In the genomic region with DNA sequence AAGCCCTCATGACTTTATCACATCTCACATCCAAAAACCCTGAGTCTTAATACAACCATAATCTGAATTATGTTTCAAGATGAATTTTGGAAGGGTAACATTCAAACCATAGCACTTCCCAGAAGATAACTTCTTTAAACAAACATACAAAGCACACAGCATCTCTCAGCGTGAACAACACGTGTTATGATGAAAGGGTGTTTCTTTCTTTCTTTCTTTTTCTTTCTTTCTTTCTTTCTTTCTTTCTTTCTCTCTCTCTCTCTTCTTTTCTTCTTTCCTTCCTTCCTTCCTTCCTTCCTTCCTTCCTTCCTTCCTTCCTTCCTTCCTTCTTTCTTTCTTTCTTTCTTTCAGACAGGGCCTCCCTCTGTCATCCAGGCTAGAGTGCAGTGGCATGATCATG, we compare ENCODE assay signal across 8 cellular contexts. TPM values are rescaled to one million over a fixed set of nuclear protein-coding genes. Genes with fewer than 3 reads are reported as not detected.
DNase-seq lines count a peak whose midpoint lies in the region; ATAC-seq, FAIRE-seq and TF ChIP-seq lines count a peak whose summit lies in the region.
"Not testable (repeated sequence)": the region's sequence is repeated elsewhere in the genome, so short reads cannot be mapped to it uniquely, and the experiment has no call there.

No MANE protein-coding gene starts in this region.

- not testable (repeated sequence) for H3K9me3 Mint-ChIP-seq in CD4-positive, alpha-beta memory T cell; T-cell; activated CD4-positive, alpha-beta T cell treated with anti-CD3 and anti-CD28 coated beads, Interleukin-2, amount 10 ng/mL, durations not matched to agents 24 days and 14 days; activated CD8-positive, alpha-beta T cell treated with anti-CD3 and anti-CD28 coated beads, Interleukin-2, amount 10 ng/mL, durations not matched to agents 7 days and 5 days (ENCODE audit: insufficient read depth); activated T-helper 17 cell treated with anti-CD3 and anti-CD28 coated beads, Interleukin-2, amount 50 U/mL, for 72 hours; activated naive CD4-positive, alpha-beta T cell treated with anti-CD3 and anti-CD28 coated beads, Interleukin-2, amount 50 U/mL, for 72 hours; stimulated activated effector memory CD8-positive, alpha-beta T cell treated with anti-CD3 and anti-CD28 coated beads, Interleukin-12 subunit alpha, Interleukin-12 subunit beta, amount 100 ng/mL, for 72 hours

- peaks cover 76% of the 10 kb centered on the region for H3K4me1 ChIP-seq in CD4-positive, alpha-beta memory T cell (ENCODE audit: insufficient read depth, low read length)
- not testable (repeated sequence) for H3K4me1 ChIP-seq in K562 (replicated peaks in 1 of 2; ENCODE audit: control insufficient read depth in 2 of 2, insufficient read depth in 2 of 2, low read length in 2 of 2)

- H3K27ac Mint-ChIP-seq in CD4-positive, alpha-beta memory T cell: peak overlapping the region; percentile 47 to 91 (median 76)
- peak overlapping the region; percentile 34 to 74 for H3K27ac Mint-ChIP-seq in T-cell
- H3K27ac Mint-ChIP-seq in activated CD4-positive, alpha-beta T cell treated with anti-CD3 and anti-CD28 coated beads, Interleukin-2, amount 10 ng/mL, durations not matched to agents 24 days and 14 days: peak overlapping the region; percentile 99
- peak overlapping the region; percentile 82 for H3K27ac Mint-ChIP-seq in activated CD8-positive, alpha-beta T cell treated with anti-CD3 and anti-CD28 coated beads, Interleukin-2, amount 10 ng/mL, durations not matched to agents 7 days and 5 days
- peak overlapping the region; percentile 100 for H3K27ac Mint-ChIP-seq in activated T-helper 17 cell treated with anti-CD3 and anti-CD28 coated beads, Interleukin-2, amount 50 U/mL, for 72 hours
- H3K27ac Mint-ChIP-seq in activated naive CD4-positive, alpha-beta T cell treated with anti-CD3 and anti-CD28 coated beads, Interleukin-2, amount 50 U/mL, for 72 hours: peak overlapping the region; percentile 88 to 100
- peak overlapping the region; percentile 100 for H3K27ac Mint-ChIP-seq in stimulated activated effector memory CD8-positive, alpha-beta T cell treated with anti-CD3 and anti-CD28 coated beads, Interleukin-12 subunit alpha, Interleukin-12 subunit beta, amount 100 ng/mL, for 72 hours

- TF ChIP-seq RAD21 in K562 (CRISPR knock-in tag; conservative IDR thresholded peaks at IDR 0.05 in 1 of 2, IDR thresholded peaks at IDR 0.05 in 1 of 2): not testable (repeated sequence)

- FAIRE-seq in K562 (lab: Jason Lieb, UNC): not testable (repeated sequence)

- not testable (repeated sequence) for H3K27me3 Mint-ChIP-seq in CD4-positive, alpha-beta memory T cell; T-cell; activated CD4-positive, alpha-beta T cell treated with anti-CD3 and anti-CD28 coated beads, Interleukin-2, amount 10 ng/mL, durations not matched to agents 24 days and 14 days; activated CD8-positive, alpha-beta T cell treated with anti-CD3 and anti-CD28 coated beads, Interleukin-2, amount 10 ng/mL, durations not matched to agents 7 days and 5 days (ENCODE audit: low read depth); activated T-helper 17 cell treated with anti-CD3 and anti-CD28 coated beads, Interleukin-2, amount 50 U/mL, for 72 hours

- not testable (repeated sequence) for H3K36me3 ChIP-seq in CD4-positive, alpha-beta memory T cell (ENCODE audit: insufficient read depth, low read length); K562 (ENCODE audit: control insufficient read depth, insufficient read depth, low read length)

- not testable (repeated sequence) for H4K20me1 ChIP-seq in K562 (replicated peaks; ENCODE audit: control insufficient read depth, insufficient read depth, low read length)

- TF ChIP-seq CTCF in K562 (IDR thresholded peaks at IDR 0.05 in 2 of 3, conservative IDR thresholded peaks at IDR 0.05 in 1 of 3; ENCODE audit: insufficient read depth in 2 of 3, low read depth in 1 of 3, low read length in 3 of 3): not testable (repeated sequence)

- not testable (repeated sequence) for H3K36me3 Mint-ChIP-seq in CD4-positive, alpha-beta memory T cell; T-cell
- H3K36me3 Mint-ChIP-seq in activated CD4-positive, alpha-beta T cell treated with anti-CD3 and anti-CD28 coated beads, Interleukin-2, amount 10 ng/mL, durations not matched to agents 24 days and 14 days (ENCODE audit: low read depth): peaks cover 23% of the 10 kb centered on the region
- peaks cover 31% of the 10 kb centered on the region for H3K36me3 Mint-ChIP-seq in activated CD8-positive, alpha-beta T cell treated with anti-CD3 and anti-CD28 coated beads, Interleukin-2, amount 10 ng/mL, durations not matched to agents 7 days and 5 days (ENCODE audit: low read depth)
- H3K36me3 Mint-ChIP-seq in activated T-helper 17 cell treated with anti-CD3 and anti-CD28 coated beads, Interleukin-2, amount 50 U/mL, for 72 hours (ENCODE audit: low read depth): peaks cover 64% of the 10 kb centered on the region
- peaks cover 4 to 47% of the 10 kb centered on the region in 2 donors for H3K36me3 Mint-ChIP-seq in activated naive CD4-positive, alpha-beta T cell treated with anti-CD3 and anti-CD28 coated beads, Interleukin-2, amount 50 U/mL, for 72 hours
- H3K36me3 Mint-ChIP-seq in stimulated activated effector memory CD8-positive, alpha-beta T cell treated with anti-CD3 and anti-CD28 coated beads, Interleukin-12 subunit alpha, Interleukin-12 subunit beta, amount 100 ng/mL, for 72 hours: peaks cover 84% of the 10 kb centered on the region

- not testable (repeated sequence) for H3K27ac ChIP-seq in CD4-positive, alpha-beta memory T cell (ENCODE audit: low read depth, low read length); K562 (ENCODE audit: extremely low read depth, low read depth, low read length)

- H2AFZ ChIP-seq in K562 (ENCODE audit: low read depth, low read length): peak overlapping the region; percentile 42

- not testable (repeated sequence) for H3K9me3 ChIP-seq in CD4-positive, alpha-beta memory T cell (ENCODE audit: control insufficient read depth in 1 of 2, low read length in 2 of 2); K562 (replicated peaks; ENCODE audit: control insufficient read depth, insufficient read depth, low read depth, low read length)

- not testable (repeated sequence) for TF ChIP-seq EP300 in K562 (IDR thresholded peaks at IDR 0.05; ENCODE audit: low read length)

- not testable (repeated sequence) for TF ChIP-seq POLR2A in K562 (conservative IDR thresholded peaks at IDR 0.05)

- not testable (repeated sequence) for H3K9ac ChIP-seq in K562 (ENCODE audit: insufficient read depth in 1 of 2, low read depth in 2 of 2, low read length in 2 of 2)

- H3K27me3 ChIP-seq in CD4-positive, alpha-beta memory T cell (ENCODE audit: insufficient read depth, low read length); K562 (ENCODE audit: control insufficient read depth in 2 of 2, insufficient read depth in 2 of 2, low read length in 2 of 2): not testable (repeated sequence)

- not testable (repeated sequence) for H3K79me2 ChIP-seq in K562 (ENCODE audit: control insufficient read depth, insufficient read depth, low read length)

- CTCF ChIA-PET in CD4-positive, alpha-beta memory T cell (lab: Charles Lee; ENCODE audit: partially characterized antibody); K562 (lab: Yijun Ruan, JAX; ENCODE audit: low intra/inter-chr PET ratio): not testable (repeated sequence)
- CTCF ChIA-PET in T-cell (lab: Charles Lee): interaction anchor here (0.6 to 0.7 kb wide), 2 partner anchors 11 to 15 kb away, joined by 3 to 4 read pairs; no protein-coding TSS in a partner anchor
- CTCF ChIA-PET in activated CD8-positive, alpha-beta T cell treated with anti-CD3 and anti-CD28 coated beads, Interleukin-2, amount 10 ng/mL, durations not matched to agents 7 days and 5 days (lab: Charles Lee): interaction anchor here (0.6 to 1.1 kb wide), 3 partner anchors 13 to 15 kb away, joined by 3 to 4 read pairs (median 3); no protein-coding TSS in a partner anchor

- in situ Hi-C loops in K562 (cut with MboI): not testable (repeated sequence)

- not testable (repeated sequence) for H3K4me2 ChIP-seq in K562 (ENCODE audit: insufficient read depth, low read length)

- POLR2A ChIA-PET in CD4-positive, alpha-beta memory T cell (lab: Charles Lee; ENCODE audit: partially characterized antibody): interaction anchor here (1.0 to 20.4 kb wide), 4 partner anchors 13 to 51 kb away, joined by 4 to 238 read pairs (median 8); a partner anchor contains a TSS
- POLR2A ChIA-PET in T-cell (lab: Charles Lee): interaction anchor here in 1 of 2 donors (0.6 kb wide), 1 partner anchor 48 kb away, joined by 4 read pairs; no protein-coding TSS in a partner anchor
- POLR2A ChIA-PET in activated CD8-positive, alpha-beta T cell treated with anti-CD3 and anti-CD28 coated beads, Interleukin-2, amount 10 ng/mL, durations not matched to agents 7 days and 5 days (lab: Charles Lee): interaction anchor here (0.8 to 8.9 kb wide), 4 partner anchors 15 to 49 kb away, joined by 4 to 131 read pairs (median 16); a partner anchor contains a TSS
- POLR2A ChIA-PET in K562 (lab: Yijun Ruan, JAX): not testable (repeated sequence)

- ATAC-seq in T-cell (replicated peaks in 1 of 4); activated CD8-positive, alpha-beta T cell treated with anti-CD3 and anti-CD28 coated beads, Interleukin-2, amount 10 ng/mL, durations not matched to agents 7 days and 5 days; activated T-helper 17 cell treated with anti-CD3 and anti-CD28 coated beads, Interleukin-2, amount 50 U/mL, for 72 hours (replicated peaks); activated naive CD4-positive, alpha-beta T cell treated with anti-CD3 and anti-CD28 coated beads, Interleukin-2, amount 50 U/mL, for 72 hours; K562; stimulated activated effector memory CD8-positive, alpha-beta T cell treated with anti-CD3 and anti-CD28 coated beads, Interleukin-12 subunit alpha, Interleukin-12 subunit beta, amount 100 ng/mL, for 72 hours: not testable (repeated sequence)

- not testable (repeated sequence) for H3K9me1 ChIP-seq in K562 (ENCODE audit: control insufficient read depth, insufficient read depth, low read length)

- not testable (repeated sequence) for H3K4me3 ChIP-seq in CD4-positive, alpha-beta memory T cell (ENCODE audit: low read length in 2 of 2); K562

- not testable (repeated sequence) for DNase-seq in CD4-positive, alpha-beta memory T cell; T-cell; activated CD4-positive, alpha-beta T cell treated with anti-CD3 and anti-CD28 coated beads, Interleukin-2, amount 10 ng/mL, durations not matched to agents 24 days and 14 days; activated CD8-positive, alpha-beta T cell treated with anti-CD3 and anti-CD28 coated beads, Interleukin-2, amount 10 ng/mL, durations not matched to agents 7 days and 5 days; activated naive CD4-positive, alpha-beta T cell treated with anti-CD3 and anti-CD28 coated beads, Interleukin-2, amount 50 U/mL, for 72 hours (ENCODE audit: low spot score in 2 of 2); K562 (ENCODE audit: extremely low read depth in 1 of 4, low spot score in 3 of 4); stimulated activated effector memory CD8-positive, alpha-beta T cell treated with anti-CD3 and anti-CD28 coated beads, Interleukin-12 subunit alpha, Interleukin-12 subunit beta, amount 100 ng/mL, for 72 hours (ENCODE audit: low spot score in 2 of 2)

- intact Hi-C loops in CD4-positive, alpha-beta memory T cell (cut with micrococcal nuclease); K562 (cut with micrococcal nuclease): not testable (repeated sequence)
- intact Hi-C loops in activated CD4-positive, alpha-beta T cell treated with anti-CD3 and anti-CD28 coated beads, Interleukin-2, amount 10 ng/mL, durations not matched to agents 24 days and 14 days (cut with micrococcal nuclease): loop anchor here (10.0 kb wide), 1 partner anchor 526 kb away; a partner anchor contains a TSS

- not testable (repeated sequence) for BruUV-seq in K562 (replicated peaks; lab: Mats Ljungman, UMichigan)

- WGBS in K562 (ENCODE audit: insufficient coverage, low coverage, missing lambda C conversion rate): 65% methylated on average over 2 of the region's 2 CpGs

- H3K4me3 Mint-ChIP-seq in CD4-positive, alpha-beta memory T cell: peak overlapping the region in 1 of 8 donors; percentile 49
- H3K4me3 Mint-ChIP-seq in T-cell; activated CD8-positive, alpha-beta T cell treated with anti-CD3 and anti-CD28 coated beads, Interleukin-2, amount 10 ng/mL, durations not matched to agents 7 days and 5 days: not testable (repeated sequence)
- peak overlapping the region; percentile 62 for H3K4me3 Mint-ChIP-seq in activated CD4-positive, alpha-beta T cell treated with anti-CD3 and anti-CD28 coated beads, Interleukin-2, amount 10 ng/mL, durations not matched to agents 24 days and 14 days
- H3K4me3 Mint-ChIP-seq in activated T-helper 17 cell treated with anti-CD3 and anti-CD28 coated beads, Interleukin-2, amount 50 U/mL, for 72 hours: peak overlapping the region; percentile 97
- peak overlapping the region; percentile 92 for H3K4me3 Mint-ChIP-seq in stimulated activated effector memory CD8-positive, alpha-beta T cell treated with anti-CD3 and anti-CD28 coated beads, Interleukin-12 subunit alpha, Interleukin-12 subunit beta, amount 100 ng/mL, for 72 hours

- H3K4me1 Mint-ChIP-seq in CD4-positive, alpha-beta memory T cell: peaks cover 28 to 75% (median 55%) of the 10 kb centered on the region in 4 donors
- peaks cover 43 to 74% (median 72%) of the 10 kb centered on the region in 3 donors for H3K4me1 Mint-ChIP-seq in T-cell
- H3K4me1 Mint-ChIP-seq in activated CD4-positive, alpha-beta T cell treated with anti-CD3 and anti-CD28 coated beads, Interleukin-2, amount 10 ng/mL, durations not matched to agents 24 days and 14 days: peaks cover 52% of the 10 kb centered on the region
- H3K4me1 Mint-ChIP-seq in activated CD8-positive, alpha-beta T cell treated with anti-CD3 and anti-CD28 coated beads, Interleukin-2, amount 10 ng/mL, durations not matched to agents 7 days and 5 days (ENCODE audit: low read depth): peaks cover 71% of the 10 kb centered on the region
- peaks cover 30% of the 10 kb centered on the region for H3K4me1 Mint-ChIP-seq in activated T-helper 17 cell treated with anti-CD3 and anti-CD28 coated beads, Interleukin-2, amount 50 U/mL, for 72 hours
- H3K4me1 Mint-ChIP-seq in stimulated activated effector memory CD8-positive, alpha-beta T cell treated with anti-CD3 and anti-CD28 coated beads, Interleukin-12 subunit alpha, Interleukin-12 subunit beta, amount 100 ng/mL, for 72 hours: peaks cover 58% of the 10 kb centered on the region

RNA-seq across cellular contexts. Expression of a gene that starts 13.8 kb away (rescaled TPM):
- total RNA-seq in CD4-positive, alpha-beta memory T cell: 100 to 1,000 TPM; 135 TPM
- 100 to 1,000 TPM; 213 to 281 TPM for polyA plus RNA-seq in CD4-positive, alpha-beta memory T cell
- total RNA-seq in T-cell (100 to 1,000 TPM; 148 to 201 (median 156) TPM), K562 (2014; rRNA removed) (213 and 332 TPM in 2 replicates), K562 (2014; rRNA removed; fragmentation: Illumina TruSeq; extraction: Trizol) (378 and 409 TPM in 2 replicates), K562 (2015; rRNA removed; fragmentation: Illumina TruSeq; extraction: Trizol) (341 and 397 TPM in 2 replicates), K562 (2021) (302 and 312 TPM in 2 replicates)
- 357 and 360 TPM in 2 replicates for total RNA-seq in activated CD4-positive, alpha-beta T cell treated with anti-CD3 and anti-CD28 coated beads, Interleukin-2, amount 10 ng/mL, durations not matched to agents 24 days and 14 days
- total RNA-seq in activated CD8-positive, alpha-beta T cell treated with anti-CD3 and anti-CD28 coated beads, Interleukin-2, amount 10 ng/mL, durations not matched to agents 7 days and 5 days: 100 to 1,000 TPM; 200 to 206 TPM
- 100 to 1,000 TPM; 406 to 520 TPM for total RNA-seq in activated T-helper 17 cell treated with anti-CD3 and anti-CD28 coated beads, Interleukin-2, amount 50 U/mL, for 72 hours
- total RNA-seq in activated naive CD4-positive, alpha-beta T cell treated with anti-CD3 and anti-CD28 coated beads, Interleukin-2, amount 50 U/mL, for 72 hours: 100 to 1,000 TPM; 311 to 402 TPM
- 122 and 367 TPM in 2 replicates for total RNA-seq in K562 (2011; cell fraction: chromatin; rRNA removed; ENCODE audit: low replicate concordance)
- 101 and 132 TPM in 2 replicates for total RNA-seq in K562 (2011; cell fraction: nucleolus; rRNA removed)
- 250 and 347 TPM in 2 replicates for total RNA-seq in K562 (2011; cell fraction: nucleoplasm; rRNA removed)
- polyA plus RNA-seq in K562 (2011; rRNA removed) (451 and 487 TPM in 2 replicates), K562 (2014; fragmentation: Illumina TruSeq; extraction: Trizol) (354 and 361 TPM in 2 replicates), K562 (2014; fragmentation: Nextera tagmentation; extraction: Ambion mirVana) (100 to 1,000 TPM; 384 to 550 TPM), K562 (2014; rRNA removed) (389 and 437 TPM in 2 replicates)
- 117 and 214 TPM in 2 replicates for polyA plus RNA-seq in K562 (2011; cell fraction: cytosol; rRNA removed)
- polyA plus RNA-seq in K562 (2011; cell fraction: nucleus; rRNA removed): 97.9 and 211 TPM in 2 replicates
- polyA plus RNA-seq in K562 (2012): 263 and 279 TPM in 2 replicates
- polyA minus RNA-seq in K562 (2011; rRNA and poly(A)+ RNA removed): 148 and 223 TPM in 2 replicates
- 44.6 and 66.0 TPM in 2 replicates for polyA minus RNA-seq in K562 (2011; cell fraction: cytosol; rRNA and poly(A)+ RNA removed)
- polyA minus RNA-seq in K562 (2011; cell fraction: nucleus; rRNA and poly(A)+ RNA removed): 155 and 334 TPM in 2 replicates

RNA-seq across cellular contexts. Expression of a gene that starts 47.9 kb away (rescaled TPM):
- total RNA-seq in CD4-positive, alpha-beta memory T cell: 100 to 1,000 TPM; 262 to 280 TPM
- 100 to 1,000 TPM in 1 of 2 donors, 10 to 100 TPM in 1; 10.7 to 141 TPM for polyA plus RNA-seq in CD4-positive, alpha-beta memory T cell
- total RNA-seq in T-cell (100 to 1,000 TPM; 183 to 211 (median 199) TPM), K562 (2014; rRNA removed) (15.9 and 24.7 TPM in 2 replicates), K562 (2014; rRNA removed; fragmentation: Illumina TruSeq; extraction: Trizol) (23.6 and 29.9 TPM in 2 replicates), K562 (2015; rRNA removed; fragmentation: Illumina TruSeq; extraction: Trizol) (24.7 and 28.2 TPM in 2 replicates), K562 (2021) (24.2 and 25.4 TPM in 2 replicates)
- total RNA-seq in activated CD4-positive, alpha-beta T cell treated with anti-CD3 and anti-CD28 coated beads, Interleukin-2, amount 10 ng/mL, durations not matched to agents 24 days and 14 days: 60.8 TPM in 2 replicates
- 10 to 100 TPM; 60.8 to 68.9 TPM for total RNA-seq in activated CD8-positive, alpha-beta T cell treated with anti-CD3 and anti-CD28 coated beads, Interleukin-2, amount 10 ng/mL, durations not matched to agents 7 days and 5 days
- total RNA-seq in activated T-helper 17 cell treated with anti-CD3 and anti-CD28 coated beads, Interleukin-2, amount 50 U/mL, for 72 hours: 100 to 1,000 TPM; 104 to 170 TPM
- total RNA-seq in activated naive CD4-positive, alpha-beta T cell treated with anti-CD3 and anti-CD28 coated beads, Interleukin-2, amount 50 U/mL, for 72 hours: 10 to 100 TPM; 63.7 to 72.3 TPM
- total RNA-seq in K562 (2011; cell fraction: chromatin; rRNA removed; ENCODE audit: low replicate concordance): 17.5 and 89.7 TPM in 2 replicates
- total RNA-seq in K562 (2011; cell fraction: nucleolus; rRNA removed): 16.0 and 17.8 TPM in 2 replicates
- total RNA-seq in K562 (2011; cell fraction: nucleoplasm; rRNA removed): 20.1 and 30.6 TPM in 2 replicates
- polyA plus RNA-seq in K562 (2011; rRNA removed) (10.7 and 11.8 TPM in 2 replicates), K562 (2014; fragmentation: Illumina TruSeq; extraction: Trizol) (9.5 and 16.0 TPM in 2 replicates), K562 (2014; fragmentation: Nextera tagmentation; extraction: Ambion mirVana) (10 to 100 TPM; 12.3 to 15.7 TPM), K562 (2014; rRNA removed) (5.8 and 6.6 TPM in 2 replicates)
- polyA plus RNA-seq in K562 (2011; cell fraction: cytosol; rRNA removed): 1.3 and 3.0 TPM in 2 replicates
- polyA plus RNA-seq in K562 (2011; cell fraction: nucleus; rRNA removed): 18.0 and 18.6 TPM in 2 replicates
- 10.7 and 12.0 TPM in 2 replicates for polyA plus RNA-seq in K562 (2012)
- 88.7 and 115 TPM in 2 replicates for polyA minus RNA-seq in K562 (2011; rRNA and poly(A)+ RNA removed)
- polyA minus RNA-seq in K562 (2011; cell fraction: cytosol; rRNA and poly(A)+ RNA removed): 21.7 and 26.1 TPM in 2 replicates
- polyA minus RNA-seq in K562 (2011; cell fraction: nucleus; rRNA and poly(A)+ RNA removed): 29.1 and 58.8 TPM in 2 replicates
